Comparison of ENCODE assay signal across 27 cellular contexts in the genomic region with DNA sequence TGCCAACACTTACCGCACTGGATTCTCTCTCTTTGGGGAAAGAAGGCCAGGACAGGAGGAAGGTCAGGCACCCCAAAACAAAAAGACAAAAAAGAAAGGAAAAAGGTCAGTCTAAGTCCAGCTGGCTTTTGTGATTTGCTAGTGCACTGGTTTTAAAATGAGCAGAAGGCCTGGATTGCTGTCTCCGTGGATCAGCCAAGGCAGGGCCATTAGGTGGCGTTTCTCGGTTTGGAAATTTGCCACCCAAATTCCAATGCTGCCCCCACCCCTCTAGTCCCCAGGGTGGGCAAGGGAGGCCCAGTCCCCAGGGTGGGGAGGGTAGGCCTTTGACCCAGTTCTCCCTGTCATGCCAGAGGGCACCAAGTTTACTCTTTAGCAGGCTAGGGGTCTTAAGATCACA. TPM values are rescaled to one million over a fixed set of nuclear protein-coding genes. Genes with fewer than 3 reads are reported as not detected.
DNase-seq lines count a peak whose midpoint lies in the region; FAIRE-seq and TF ChIP-seq lines count a peak whose summit lies in the region.
"Had no signal": no experiment of that assay in that cellular context is flagged by ENCODE, and none has a peak within 500 bp of the region (broad histone marks: within the 10 kb centered on the region; RNA-seq: fewer than 3 reads in every experiment).

No MANE protein-coding gene starts in this region.

- WGBS in smooth muscle cell (ENCODE audit: low lambda C conversion rate), result 48% methylated on average over 4 of the region's 4 CpGs

- H3K4me1 Mint-ChIP-seq in mesothelial cell of epicardium, result peaks cover 48% of the 10 kb centered on the region
- H3K4me1 Mint-ChIP-seq: activated CD8-positive, alpha-beta memory T cell treated with anti-CD3 and anti-CD28 coated beads, Interleukin-2, amount 10 ng/mL, durations not matched to agents 7 days and 5 days had no signal

- no peaks in the 10 kb centered on the region for H3K9me3 Mint-ChIP-seq in mesothelial cell of epicardium
- H3K9me3 Mint-ChIP-seq: activated naive CD4-positive, alpha-beta T cell treated with anti-CD3 and anti-CD28 coated beads for 36 hours had no signal

- no peak overlapping the region for H3K4me3 Mint-ChIP-seq in mesothelial cell of epicardium
- H3K4me3 Mint-ChIP-seq: activated CD8-positive, alpha-beta memory T cell treated with anti-CD3 and anti-CD28 coated beads, Interleukin-2, amount 10 ng/mL, durations not matched to agents 7 days and 5 days; activated naive CD4-positive, alpha-beta T cell treated with anti-CD3 and anti-CD28 coated beads for 36 hours had no signal

- H3K27me3 ChIP-seq in smooth muscle cell (ENCODE audit: low read depth), result no peaks in the 10 kb centered on the region
- H3K27me3 ChIP-seq: left lung, SJCRH30 had no signal

- no peaks in the 10 kb centered on the region for H3K4me1 ChIP-seq in smooth muscle cell (ENCODE audit: low read depth)
- H3K4me1 ChIP-seq: parathyroid adenoma had no signal

- DNase-seq in D721Med (ENCODE audit: insufficient read length, low spot score) (no peak), astrocyte of the hippocampus (ENCODE audit: low read depth, low spot score) (peak; percentile 65), mesothelial cell of epicardium (ENCODE audit: low spot score in 2 of 2, unreplicated experiment in 2 of 2) (no peak), smooth muscle cell (lab: John Stamatoyannopoulos, UW; ENCODE audit: unreplicated experiment) (no peak), iPS-NIHi11 (ENCODE audit: low spot score) (no peak), NAMALWA (ENCODE audit: low spot score) (no peak), NCI-H2196 treated with DMSO at 0.1 percent for 48 hours (lab: John Stamatoyannopoulos, UW; ENCODE audit: unreplicated experiment) (no peak), islet precursor cell (no peak)
- DNase-seq: activated CD4-positive, alpha-beta T cell treated with anti-CD3 and anti-CD28 coated beads, Interleukin-2, amount 50 U/mL, for 1 hour; activated CD8-positive, alpha-beta memory T cell treated with anti-CD3 and anti-CD28 coated beads, Interleukin-2, amount 10 ng/mL, durations not matched to agents 7 days and 5 days; activated naive CD4-positive, alpha-beta T cell treated with anti-CD3 and anti-CD28 coated beads for 36 hours; COR-L47; DMS79 treated with DMSO at 0.1 percent for 48 hours; foreskin fibroblast; GM23248; left lung; MM.1S; NCI-H146; NCI-H524 treated with DMSO at 0.1 percent for 48 hours; SJCRH30; substantia nigra; T-helper 1 cell had no signal

- peak overlapping the region; percentile 60 for H3K4me2 ChIP-seq in smooth muscle cell
- H3K4me2 ChIP-seq: BLaER1 had no signal

- FAIRE-seq in D721Med (lab: Jason Lieb, UNC), result no peak
- FAIRE-seq: K562, RCC 7860, urothelium cell line had no signal

- peaks cover 35% of the 10 kb centered on the region for H3K79me2 ChIP-seq in smooth muscle cell (ENCODE audit: low read depth)
- H3K79me2 ChIP-seq: parathyroid adenoma had no signal

- H3K9me3 ChIP-seq in smooth muscle cell (replicated peaks; ENCODE audit: low read depth), result no peaks in the 10 kb centered on the region
- H3K9me3 ChIP-seq: BLaER1, left lung, SJCRH30 had no signal

- TF ChIP-seq CTCF in D721Med (IDR thresholded peaks at IDR 0.05; ENCODE audit: insufficient read depth, missing control alignments) (peak; percentile 28), mesothelial cell of epicardium (IDR thresholded peaks at IDR 0.05; ENCODE audit: unreplicated experiment) (no peak), smooth muscle cell (IDR thresholded peaks at IDR 0.05; ENCODE audit: borderline replicate concordance, insufficient read depth, poor library complexity, severe bottlenecking) (no peak)

- peaks cover 7% of the 10 kb centered on the region for H3K36me3 ChIP-seq in smooth muscle cell (ENCODE audit: low read depth)
- H3K36me3 ChIP-seq: BLaER1 had no signal

- H2AFZ ChIP-seq in smooth muscle cell (ENCODE audit: low read depth), result no peak overlapping the region
- H2AFZ ChIP-seq: GM23248, parathyroid adenoma had no signal

- H3K27ac ChIP-seq in smooth muscle cell (ENCODE audit: low read depth), result peak overlapping the region; percentile 90
- H3K27ac ChIP-seq: BLaER1, GM23248, parathyroid adenoma, SJCRH30 had no signal

- peaks cover 100% of the 10 kb centered on the region for H4K20me1 ChIP-seq in smooth muscle cell (ENCODE audit: low read depth)

- H3K27me3 Mint-ChIP-seq in mesothelial cell of epicardium (ENCODE audit: low read depth), result peaks cover 2% of the 10 kb centered on the region
- H3K27me3 Mint-ChIP-seq: activated CD8-positive, alpha-beta memory T cell treated with anti-CD3 and anti-CD28 coated beads, Interleukin-2, amount 10 ng/mL, durations not matched to agents 7 days and 5 days had no signal

- peaks cover 29% of the 10 kb centered on the region for H3F3A ChIP-seq in smooth muscle cell (ENCODE audit: low read depth)

- peak overlapping the region; percentile 22 for H3K27ac Mint-ChIP-seq in mesothelial cell of epicardium
- H3K27ac Mint-ChIP-seq: activated CD8-positive, alpha-beta memory T cell treated with anti-CD3 and anti-CD28 coated beads, Interleukin-2, amount 10 ng/mL, durations not matched to agents 7 days and 5 days; activated naive CD4-positive, alpha-beta T cell treated with anti-CD3 and anti-CD28 coated beads for 36 hours had no signal

- peak overlapping the region; percentile 78 for H3K9ac ChIP-seq in smooth muscle cell (ENCODE audit: low read depth)
- H3K9ac ChIP-seq: BLaER1, GM23248, parathyroid adenoma had no signal

- no peak overlapping the region for H3K4me3 ChIP-seq in smooth muscle cell
- H3K4me3 ChIP-seq: BLaER1, GM23248, K562, left lung, SJCRH30 had no signal

- H3K36me3 Mint-ChIP-seq in mesothelial cell of epicardium, result peaks cover 48% of the 10 kb centered on the region

RNA-seq across cellular contexts. Expression of a gene that starts 33.3 kb away (rescaled TPM):
- total RNA-seq in mesothelial cell of epicardium (147 to 165 TPM (median 156 TPM) in 3 replicates), smooth muscle cell (46.9 and 53.2 TPM in 2 replicates)
- polyA plus RNA-seq in smooth muscle cell, result 39.7 and 50.9 TPM in 2 replicates
